In the genomic region with DNA sequence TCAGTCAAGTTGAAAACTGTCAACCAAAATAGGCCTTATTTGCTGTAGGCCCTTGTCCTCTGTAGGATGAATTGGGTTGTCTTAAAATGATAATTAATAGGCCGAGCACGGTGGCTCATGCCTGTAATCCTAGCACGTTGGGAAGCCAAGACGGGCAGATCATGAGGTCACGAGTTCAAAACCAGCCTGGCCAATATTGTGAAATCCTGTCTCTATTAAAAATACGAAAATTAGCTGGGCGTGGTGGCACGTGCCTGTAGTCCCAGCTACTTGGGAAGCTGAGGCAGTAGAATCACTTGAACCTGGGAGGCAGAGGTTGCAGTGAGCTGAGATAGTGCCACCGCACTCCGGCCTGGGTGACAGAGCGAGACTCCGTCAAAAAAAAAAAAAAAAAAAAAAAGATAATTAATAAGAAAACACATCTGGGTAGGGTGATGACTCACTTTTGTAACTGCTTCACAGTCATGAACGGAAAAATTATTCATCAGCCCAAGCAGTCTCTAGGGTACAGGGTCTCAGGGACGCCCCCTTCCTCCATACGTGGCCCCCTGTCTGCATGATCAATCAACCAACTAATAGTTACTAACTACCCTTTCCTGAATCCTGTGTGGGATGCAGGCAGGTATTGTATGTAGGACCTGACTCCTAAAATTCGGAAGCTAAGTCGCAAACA, we compare ENCODE assay signal across 15 cellular contexts.
A peak's percentile ranks its signal among the peaks of the same experiment; 100 is the strongest.
DNase-seq lines count a peak whose midpoint lies in the region; ATAC-seq lines count a peak whose summit lies in the region.
"Had no signal": no experiment of that assay in that cellular context is flagged by ENCODE, and none has a peak within 500 bp of the region (broad histone marks: within the 10 kb centered on the region; RNA-seq: fewer than 3 reads in every experiment).

No MANE protein-coding gene starts in this region.

- peak; percentile 39 to 43 for ATAC-seq in activated CD4-positive, CD25-positive, alpha-beta regulatory T cell treated with anti-CD3 and anti-CD28 coated beads, Interleukin-2, amount 50 U/mL, for 24 hours
- ATAC-seq in HG02938 (IDR thresholded peaks at IDR 0.05; ENCODE audit: unreplicated experiment) (peak; percentile 30), Right ventricle myocardium superior (ENCODE audit: poor library complexity) (peak; percentile 59), HG02759 (IDR thresholded peaks at IDR 0.05; ENCODE audit: unreplicated experiment) (no peak), HG02588 (IDR thresholded peaks at IDR 0.05; ENCODE audit: unreplicated experiment) (no peak)
- ATAC-seq in stimulated activated naive CD8-positive, alpha-beta T cell treated with anti-CD3 and anti-CD28 coated beads, Interleukin-15, amount 100 ng/mL, for 72 hours, result peak; percentile 57

- peaks cover 21% of the 10 kb centered on the region for H3K4me1 Mint-ChIP-seq in stimulated activated naive CD8-positive, alpha-beta T cell treated with anti-CD3 and anti-CD28 coated beads, Interleukin-15, amount 100 ng/mL, for 72 hours
- H3K4me1 Mint-ChIP-seq: activated naive CD4-positive, alpha-beta T cell treated with anti-CD3 and anti-CD28 coated beads, Interleukin-2, amount 10 ng/mL, durations not matched to agents 7 days and 5 days had no signal

- no peaks in the 10 kb centered on the region for H3K27me3 Mint-ChIP-seq in stimulated activated naive CD8-positive, alpha-beta T cell treated with anti-CD3 and anti-CD28 coated beads, Interleukin-15, amount 100 ng/mL, for 72 hours

- no peak for DNase-seq in activated CD4-positive, CD25-positive, alpha-beta regulatory T cell (lab: John Stamatoyannopoulos, UW)
- no peak for DNase-seq in Right ventricle myocardium superior
- no peak for DNase-seq in stimulated activated naive CD8-positive, alpha-beta T cell treated with anti-CD3 and anti-CD28 coated beads, Interleukin-15, amount 100 ng/mL, for 72 hours
- DNase-seq in NCI-H2029 treated with DMSO at 0.1 percent for 48 hours (lab: John Stamatoyannopoulos, UW), result no peak
- DNase-seq: activated CD8-positive, alpha-beta memory T cell treated with anti-CD3 and anti-CD28 coated beads for 24 hours; activated naive CD4-positive, alpha-beta T cell treated with anti-CD3 and anti-CD28 coated beads, Interleukin-2, amount 10 ng/mL, durations not matched to agents 7 days and 5 days; cortex of kidney; NCI-H1417; NCI-H524; T-helper 9 cell; upper lobe of left lung had no signal

- no peak overlapping the region for H3K4me3 Mint-ChIP-seq in stimulated activated naive CD8-positive, alpha-beta T cell treated with anti-CD3 and anti-CD28 coated beads, Interleukin-15, amount 100 ng/mL, for 72 hours
- H3K4me3 Mint-ChIP-seq: activated naive CD4-positive, alpha-beta T cell treated with anti-CD3 and anti-CD28 coated beads, Interleukin-2, amount 10 ng/mL, durations not matched to agents 7 days and 5 days had no signal

- no peaks in the 10 kb centered on the region for H3K9me3 Mint-ChIP-seq in stimulated activated naive CD8-positive, alpha-beta T cell treated with anti-CD3 and anti-CD28 coated beads, Interleukin-15, amount 100 ng/mL, for 72 hours

- no peak overlapping the region for H3K27ac Mint-ChIP-seq in stimulated activated naive CD8-positive, alpha-beta T cell treated with anti-CD3 and anti-CD28 coated beads, Interleukin-15, amount 100 ng/mL, for 72 hours
- H3K27ac Mint-ChIP-seq: activated naive CD4-positive, alpha-beta T cell treated with anti-CD3 and anti-CD28 coated beads, Interleukin-2, amount 10 ng/mL, durations not matched to agents 7 days and 5 days had no signal

- intact Hi-C loops in Right ventricle myocardium superior (cut with DNase I), result no loop called here

Comparison
In these comparisons a context has a peak if more than half of its experiments do, and no peak if none do; other contexts are left out.
1. ATAC-seq: peak in activated CD4-positive, CD25-positive, alpha-beta regulatory T cell treated with anti-CD3 and anti-CD28 coated beads, Interleukin-2, amount 50 U/mL, for 24 hours (2 of 2), HG02938 (single experiment), Right ventricle myocardium superior (single experiment) and stimulated activated naive CD8-positive, alpha-beta T cell treated with anti-CD3 and anti-CD28 coated beads, Interleukin-15, amount 100 ng/mL, for 72 hours (single experiment); none in HG02759 (single experiment) and HG02588 (single experiment).